ENCODE assay signal across 22 cellular contexts in genomic region chr2:109630441-109631425, GRCh38. TPM values are rescaled to one million over a fixed set of nuclear protein-coding genes. Genes with fewer than 3 reads are reported as not detected.
"Had no signal": no experiment of that assay in that cellular context is flagged by ENCODE, and none has a peak within 500 bp of the region (broad histone marks: within the 10 kb centered on the region; RNA-seq: fewer than 3 reads in every experiment).

No MANE protein-coding gene starts in this region.

- H3K4me1 ChIP-seq: body of pancreas, colonic mucosa, stomach, tibial artery had no signal

- H3K9me3 ChIP-seq: body of pancreas, colonic mucosa, stomach, tibial artery had no signal

- H3K36me3 ChIP-seq: colonic mucosa, stomach, tibial artery had no signal

- H3K9me3 Mint-ChIP-seq: activated B cell treated with CpG ODN at 0.5 μM for 24 hours; activated naive CD4-positive, alpha-beta T cell treated with anti-CD3 and anti-CD28 coated beads, Interleukin-2, amount 50 U/mL, for 72 hours; activated T-cell treated with anti-CD3 and anti-CD28 coated beads, Interleukin-2, amount 50 U/mL, for 72 hours; effector memory CD8-positive, alpha-beta T cell; natural killer cell; stimulated activated naive B cell treated with anti-CD40 and anti-IgM and Interleukin-4, amounts not matched to agents 10 μg/mL and 1 μg/mL and 100 μg/mL, for 72 hours; T-helper 2 cell treated with Interferon-gamma antibody and Interleukin-4, amounts not matched to agents 5 μg/mL and 100 μg/mL, for 36 hours had no signal

- FAIRE-seq: endothelial cell of umbilical vein had no signal

- H3K4me1 Mint-ChIP-seq: activated B cell treated with CpG ODN at 0.5 μM for 24 hours; natural killer cell; stimulated activated naive B cell treated with anti-CD40 and anti-IgM and Interleukin-4, amounts not matched to agents 10 μg/mL and 1 μg/mL and 100 μg/mL, for 72 hours had no signal

- H3K27me3 ChIP-seq: body of pancreas, colonic mucosa, stomach, tibial artery had no signal

- H3K4me3 Mint-ChIP-seq: activated B cell treated with CpG ODN at 0.5 μM for 24 hours; activated T-cell treated with anti-CD3 and anti-CD28 coated beads, Interleukin-2, amount 50 U/mL, for 72 hours; effector memory CD8-positive, alpha-beta T cell; natural killer cell; stimulated activated naive B cell treated with anti-CD40 and anti-IgM and Interleukin-4, amounts not matched to agents 10 μg/mL and 1 μg/mL and 100 μg/mL, for 72 hours; T-helper 2 cell treated with Interferon-gamma antibody and Interleukin-4, amounts not matched to agents 5 μg/mL and 100 μg/mL, for 36 hours had no signal

- H3K27ac Mint-ChIP-seq: activated B cell treated with CpG ODN at 0.5 μM for 24 hours; activated naive CD4-positive, alpha-beta T cell treated with anti-CD3 and anti-CD28 coated beads, Interleukin-2, amount 50 U/mL, for 72 hours; activated T-cell treated with anti-CD3 and anti-CD28 coated beads, Interleukin-2, amount 50 U/mL, for 72 hours; effector memory CD8-positive, alpha-beta T cell; natural killer cell; stimulated activated naive B cell treated with anti-CD40 and anti-IgM and Interleukin-4, amounts not matched to agents 10 μg/mL and 1 μg/mL and 100 μg/mL, for 72 hours; T-helper 2 cell treated with Interferon-gamma antibody and Interleukin-4, amounts not matched to agents 5 μg/mL and 100 μg/mL, for 36 hours had no signal

- H3K27ac ChIP-seq: colonic mucosa, stomach, tibial artery had no signal

- H3K36me3 Mint-ChIP-seq: activated naive CD4-positive, alpha-beta T cell treated with anti-CD3 and anti-CD28 coated beads, Interleukin-2, amount 50 U/mL, for 72 hours; natural killer cell; stimulated activated naive B cell treated with anti-CD40 and anti-IgM and Interleukin-4, amounts not matched to agents 10 μg/mL and 1 μg/mL and 100 μg/mL, for 72 hours had no signal

- DNase-seq: activated B cell treated with CpG ODN at 0.5 μM for 24 hours; activated naive CD4-positive, alpha-beta T cell; activated T-cell treated with anti-CD3 and anti-CD28 coated beads for 4 hours; activated T-cell treated with anti-CD3 and anti-CD28 coated beads, Interleukin-2, amount 50 U/mL, for 72 hours; body of pancreas; colonic mucosa; effector memory CD8-positive, alpha-beta T cell; kidney glomerular epithelial cell; left ventricle myocardium superior; midbrain; natural killer cell; stimulated activated CD4-positive, alpha-beta T cell treated with anti-CD3 and anti-CD28 coated beads, Interleukin-4, amount 100 ng/mL, for 4 hours; stimulated activated CD8-positive, alpha-beta memory T cell treated with anti-CD3 and anti-CD28 coated beads, Interleukin-4, amount 100 ng/mL, for 48 hours; stimulated activated naive B cell treated with anti-CD40 and anti-IgM and Interleukin-4, amounts not matched to agents 10 μg/mL and 1 μg/mL and 100 μg/mL, for 72 hours; stomach; T-helper 1 cell; tibial artery had no signal

- H3K4me3 ChIP-seq: body of pancreas, colonic mucosa, skin epidermis, stomach, tibial artery had no signal

- ATAC-seq: activated naive CD4-positive, alpha-beta T cell treated with anti-CD3 and anti-CD28 coated beads, Interleukin-2, amount 50 U/mL, for 72 hours; activated T-cell treated with anti-CD3 and anti-CD28 coated beads, Interleukin-2, amount 50 U/mL, for 72 hours; body of pancreas; effector memory CD8-positive, alpha-beta T cell; left ventricle myocardium superior; sciatic nerve; stimulated activated naive B cell treated with anti-CD40 and anti-IgM and Interleukin-4, amounts not matched to agents 10 μg/mL and 1 μg/mL and 100 μg/mL, for 72 hours had no signal

RNA-seq across cellular contexts. Expression of gene SOWAHC, which starts 16.6 kb away (rescaled TPM):
- total RNA-seq: activated B cell treated with CpG ODN at 0.5 μM for 24 hours had no signal
